25 cellular contexts compared by ENCODE assay signal in genomic region chr17:50310455-50311111, GRCh38. TPM values are rescaled to one million over a fixed set of nuclear protein-coding genes. Genes with fewer than 3 reads are reported as not detected.
A peak's percentile ranks its signal among the peaks of the same experiment; 100 is the strongest.
DNase-seq lines count a peak whose midpoint lies in the region; ATAC-seq lines count a peak whose summit lies in the region.
"Had no signal": no experiment of that assay in that cellular context is flagged by ENCODE, and none has a peak within 500 bp of the region (broad histone marks: within the 10 kb centered on the region; RNA-seq: fewer than 3 reads in every experiment).

No MANE protein-coding gene starts in this region.

- H3K27ac Mint-ChIP-seq in activated naive CD8-positive, alpha-beta T cell treated with anti-CD3 and anti-CD28 coated beads, Interleukin-2, amount 50 U/mL, for 24 hours: peak overlapping the region; percentile 79
- H3K27ac Mint-ChIP-seq in activated naive CD8-positive, alpha-beta T cell treated with anti-CD3 and anti-CD28 coated beads for 36 hours: no peak overlapping the region
- peak overlapping the region; percentile 99 for H3K27ac Mint-ChIP-seq in activated T-helper 2 cell treated with anti-CD3 and anti-CD28 coated beads, Interferon-gamma antibody, Interleukin-2, Interleukin-4, amounts not matched to agents 10 μg/mL and 5 μg/mL and 100 μg/mL, durations not matched to agents 14 hours and 24 hours and 36 hours
- peak overlapping the region in 1 of 2 donors; percentile 84 for H3K27ac Mint-ChIP-seq in stimulated activated naive CD8-positive, alpha-beta T cell treated with anti-CD3 and anti-CD28 coated beads, Interleukin-15, amount 100 ng/mL, for 72 hours
- H3K27ac Mint-ChIP-seq: HFFc6; T-helper 1 cell treated with Interleukin-12 subunit alpha and Interleukin-12 subunit beta and Interleukin-4 antibody, amounts not matched to agents 30 μg/mL and 1 μg/mL, for 36 hours had no signal

- no peak overlapping the region for H3K4me3 Mint-ChIP-seq in activated naive CD8-positive, alpha-beta T cell treated with anti-CD3 and anti-CD28 coated beads, Interleukin-2, amount 50 U/mL, for 24 hours
- no peak overlapping the region for H3K4me3 Mint-ChIP-seq in activated naive CD8-positive, alpha-beta T cell treated with anti-CD3 and anti-CD28 coated beads for 36 hours
- H3K4me3 Mint-ChIP-seq in activated T-helper 2 cell treated with anti-CD3 and anti-CD28 coated beads, Interferon-gamma antibody, Interleukin-2, Interleukin-4, amounts not matched to agents 10 μg/mL and 5 μg/mL and 100 μg/mL, durations not matched to agents 14 hours and 24 hours and 36 hours (ENCODE audit: low read depth): peak overlapping the region; percentile 59
- peak overlapping the region; percentile 65 to 74 for H3K4me3 Mint-ChIP-seq in stimulated activated naive CD8-positive, alpha-beta T cell treated with anti-CD3 and anti-CD28 coated beads, Interleukin-15, amount 100 ng/mL, for 72 hours
- H3K4me3 Mint-ChIP-seq: HFFc6; T-helper 1 cell treated with Interleukin-12 subunit alpha and Interleukin-12 subunit beta and Interleukin-4 antibody, amounts not matched to agents 30 μg/mL and 1 μg/mL, for 36 hours had no signal

- intact Hi-C loops in activated T-helper 2 cell treated with anti-CD3 and anti-CD28 coated beads, Interferon-gamma antibody, Interleukin-2, Interleukin-4, amounts not matched to agents 10 μg/mL and 5 μg/mL and 100 μg/mL, durations not matched to agents 14 hours and 24 hours and 36 hours (cut with micrococcal nuclease): loop anchor here (1.0 kb wide), 2 partner anchors 8 to 17 kb away; no protein-coding TSS in a partner anchor

- H3K9me3 Mint-ChIP-seq in activated naive CD8-positive, alpha-beta T cell treated with anti-CD3 and anti-CD28 coated beads, Interleukin-2, amount 50 U/mL, for 24 hours: no peaks in the 10 kb centered on the region
- no peaks in the 10 kb centered on the region for H3K9me3 Mint-ChIP-seq in activated naive CD8-positive, alpha-beta T cell treated with anti-CD3 and anti-CD28 coated beads for 36 hours
- no peaks in the 10 kb centered on the region for H3K9me3 Mint-ChIP-seq in activated T-helper 2 cell treated with anti-CD3 and anti-CD28 coated beads, Interferon-gamma antibody, Interleukin-2, Interleukin-4, amounts not matched to agents 10 μg/mL and 5 μg/mL and 100 μg/mL, durations not matched to agents 14 hours and 24 hours and 36 hours
- no peaks in the 10 kb centered on the region for H3K9me3 Mint-ChIP-seq in stimulated activated naive CD8-positive, alpha-beta T cell treated with anti-CD3 and anti-CD28 coated beads, Interleukin-15, amount 100 ng/mL, for 72 hours
- H3K9me3 Mint-ChIP-seq: HFFc6; T-helper 1 cell treated with Interleukin-12 subunit alpha and Interleukin-12 subunit beta and Interleukin-4 antibody, amounts not matched to agents 30 μg/mL and 1 μg/mL, for 36 hours had no signal

- no peaks in the 10 kb centered on the region for H3K36me3 Mint-ChIP-seq in activated naive CD8-positive, alpha-beta T cell treated with anti-CD3 and anti-CD28 coated beads, Interleukin-2, amount 50 U/mL, for 24 hours (ENCODE audit: low read depth)
- H3K36me3 Mint-ChIP-seq in activated naive CD8-positive, alpha-beta T cell treated with anti-CD3 and anti-CD28 coated beads for 36 hours: no peaks in the 10 kb centered on the region
- H3K36me3 Mint-ChIP-seq in activated T-helper 2 cell treated with anti-CD3 and anti-CD28 coated beads, Interferon-gamma antibody, Interleukin-2, Interleukin-4, amounts not matched to agents 10 μg/mL and 5 μg/mL and 100 μg/mL, durations not matched to agents 14 hours and 24 hours and 36 hours (ENCODE audit: low read depth): no peaks in the 10 kb centered on the region

- peaks cover 29% of the 10 kb centered on the region for H3K27me3 Mint-ChIP-seq in activated naive CD8-positive, alpha-beta T cell treated with anti-CD3 and anti-CD28 coated beads, Interleukin-2, amount 50 U/mL, for 24 hours
- H3K27me3 Mint-ChIP-seq in activated naive CD8-positive, alpha-beta T cell treated with anti-CD3 and anti-CD28 coated beads for 36 hours: peaks cover 35% of the 10 kb centered on the region
- no peaks in the 10 kb centered on the region for H3K27me3 Mint-ChIP-seq in activated T-helper 2 cell treated with anti-CD3 and anti-CD28 coated beads, Interferon-gamma antibody, Interleukin-2, Interleukin-4, amounts not matched to agents 10 μg/mL and 5 μg/mL and 100 μg/mL, durations not matched to agents 14 hours and 24 hours and 36 hours (ENCODE audit: low read depth)
- H3K27me3 Mint-ChIP-seq in stimulated activated naive CD8-positive, alpha-beta T cell treated with anti-CD3 and anti-CD28 coated beads, Interleukin-15, amount 100 ng/mL, for 72 hours: peaks cover 24% of the 10 kb centered on the region

- peaks cover 43% of the 10 kb centered on the region for H3K4me1 Mint-ChIP-seq in activated naive CD8-positive, alpha-beta T cell treated with anti-CD3 and anti-CD28 coated beads, Interleukin-2, amount 50 U/mL, for 24 hours
- H3K4me1 Mint-ChIP-seq in activated naive CD8-positive, alpha-beta T cell treated with anti-CD3 and anti-CD28 coated beads for 36 hours: peaks cover 27% of the 10 kb centered on the region
- peaks cover 60% of the 10 kb centered on the region for H3K4me1 Mint-ChIP-seq in activated T-helper 2 cell treated with anti-CD3 and anti-CD28 coated beads, Interferon-gamma antibody, Interleukin-2, Interleukin-4, amounts not matched to agents 10 μg/mL and 5 μg/mL and 100 μg/mL, durations not matched to agents 14 hours and 24 hours and 36 hours (ENCODE audit: low read depth)
- peaks cover 38% of the 10 kb centered on the region for H3K4me1 Mint-ChIP-seq in stimulated activated naive CD8-positive, alpha-beta T cell treated with anti-CD3 and anti-CD28 coated beads, Interleukin-15, amount 100 ng/mL, for 72 hours

- DNase-seq in activated naive CD8-positive, alpha-beta T cell treated with anti-CD3 and anti-CD28 coated beads, Interleukin-2, amount 50 U/mL, for 24 hours: no peak
- no peak for DNase-seq in activated naive CD8-positive, alpha-beta T cell treated with anti-CD3 and anti-CD28 coated beads for 36 hours
- DNase-seq in NCI-H146 (lab: John Stamatoyannopoulos, UW) (peak; percentile 3), globus pallidus (ENCODE audit: low spot score) (no peak)
- no peak for DNase-seq in activated T-helper 2 cell treated with anti-CD3 and anti-CD28 coated beads, Interferon-gamma antibody, Interleukin-2, Interleukin-4, amounts not matched to agents 10 μg/mL and 5 μg/mL and 100 μg/mL, durations not matched to agents 14 hours and 24 hours and 36 hours (ENCODE audit: low spot score)
- no peak for DNase-seq in stimulated activated naive CD8-positive, alpha-beta T cell treated with anti-CD3 and anti-CD28 coated beads, Interleukin-15, amount 100 ng/mL, for 72 hours
- DNase-seq: activated CD8-positive, alpha-beta memory T cell treated with anti-CD3 and anti-CD28 coated beads, Interleukin-2, amount 50 U/mL, for 4 hours; activated gamma-delta T cell; brain microvascular endothelial cell; C1 segment of cervical spinal cord; Caco-2; DMS79 treated with DMSO at 0.1 percent for 48 hours; HFFc6; Kasumi-1; left lung; NCI-H1436; NCI-H446; psoas muscle; upper lobe of right lung had no signal

- no peak for ATAC-seq in activated naive CD8-positive, alpha-beta T cell treated with anti-CD3 and anti-CD28 coated beads, Interleukin-2, amount 50 U/mL, for 24 hours
- peak; percentile 13 for ATAC-seq in stimulated activated naive CD8-positive, alpha-beta T cell treated with anti-CD3 and anti-CD28 coated beads, Interleukin-15, amount 100 ng/mL, for 72 hours
- ATAC-seq in HG03439 (IDR thresholded peaks at IDR 0.05; ENCODE audit: unreplicated experiment): no peak
- ATAC-seq: left lung, psoas muscle, upper lobe of right lung had no signal

RNA-seq across cellular contexts. Expression of gene XYLT2, which starts 35.3 kb away (rescaled TPM):
- total RNA-seq in activated naive CD8-positive, alpha-beta T cell treated with anti-CD3 and anti-CD28 coated beads for 36 hours: 10 to 100 TPM; 17.7 to 19.6 TPM
- 134 and 143 TPM in 2 replicates for total RNA-seq in activated T-helper 2 cell treated with anti-CD3 and anti-CD28 coated beads, Interferon-gamma antibody, Interleukin-2, Interleukin-4, amounts not matched to agents 10 μg/mL and 5 μg/mL and 100 μg/mL, durations not matched to agents 14 hours and 24 hours and 36 hours

RNA-seq across cellular contexts. Expression of gene TMEM92, which starts 36.3 kb away (rescaled TPM):
- not detected for total RNA-seq in activated naive CD8-positive, alpha-beta T cell treated with anti-CD3 and anti-CD28 coated beads for 36 hours
- 1.5 and 1.6 TPM in 2 replicates for total RNA-seq in activated T-helper 2 cell treated with anti-CD3 and anti-CD28 coated beads, Interferon-gamma antibody, Interleukin-2, Interleukin-4, amounts not matched to agents 10 μg/mL and 5 μg/mL and 100 μg/mL, durations not matched to agents 14 hours and 24 hours and 36 hours
- total RNA-seq: endothelial cell of umbilical vein, mesenteric fat pad, myocyte, psoas muscle, RPMI7951 had no signal

Comparison
In these comparisons a context has a peak if more than half of its experiments do, and no peak if none do; other contexts are left out.
1. H3K4me3 Mint-ChIP-seq: peak in activated T-helper 2 cell treated with anti-CD3 and anti-CD28 coated beads, Interferon-gamma antibody, Interleukin-2, Interleukin-4, amounts not matched to agents 10 μg/mL and 5 μg/mL and 100 μg/mL, durations not matched to agents 14 hours and 24 hours and 36 hours (single experiment) and stimulated activated naive CD8-positive, alpha-beta T cell treated with anti-CD3 and anti-CD28 coated beads, Interleukin-15, amount 100 ng/mL, for 72 hours (2 of 2); none in activated naive CD8-positive, alpha-beta T cell treated with anti-CD3 and anti-CD28 coated beads, Interleukin-2, amount 50 U/mL, for 24 hours (single experiment) and activated naive CD8-positive, alpha-beta T cell treated with anti-CD3 and anti-CD28 coated beads for 36 hours (single experiment).